ENCODE assay signal across 8 cellular contexts in genomic region chr11:45805305-45806071, GRCh38. TPM values are rescaled to one million over a fixed set of nuclear protein-coding genes. Genes with fewer than 3 reads are reported as not detected.
DNase-seq lines count a peak whose midpoint lies in the region; ATAC-seq, FAIRE-seq and TF ChIP-seq lines count a peak whose summit lies in the region.

No MANE protein-coding gene starts in this region.

- peak overlapping the region; percentile 98 for H3K4me2 ChIP-seq in keratinocyte (ENCODE audit: control insufficient read depth, extremely low read depth, insufficient read depth, low read depth, low read length)

- peak; percentile 76 for DNase-seq in NCI-H82 (lab: John Stamatoyannopoulos, UW)
- no peak for DNase-seq in NCI-H82 treated with DMSO at 0.1 percent for 48 hours (lab: John Stamatoyannopoulos, UW; ENCODE audit: unreplicated experiment)
- DNase-seq in HAP-1 (ENCODE audit: low spot score in 2 of 2): peak; percentile 26 to 60
- DNase-seq in NCI-H146 treated with DMSO at 0.1 percent for 48 hours (lab: John Stamatoyannopoulos, UW; ENCODE audit: unreplicated experiment): peak; percentile 58
- peak; percentile 49 to 57 (median 50) for DNase-seq in body of pancreas
- DNase-seq in keratinocyte (ENCODE audit: low read depth, low spot score): peak; percentile 9
- DNase-seq in spleen: peak; percentile 86
- no peak for DNase-seq in 8988T

- peak overlapping the region; percentile 86 to 95 (median 91) for H3K27ac ChIP-seq in body of pancreas
- H3K27ac ChIP-seq in keratinocyte (ENCODE audit: control insufficient read depth, insufficient read depth, low read length): peak overlapping the region; percentile 77
- H3K27ac ChIP-seq in spleen: peak overlapping the region; percentile 75 to 92 (median 88)

- peak overlapping the region; percentile 60 for H3K4me3 ChIP-seq in HAP-1
- H3K4me3 ChIP-seq in body of pancreas: peak overlapping the region; percentile 59
- peak overlapping the region; percentile 54 to 95 (median 91) for H3K4me3 ChIP-seq in keratinocyte (ENCODE audit: control insufficient read depth in 2 of 3, extremely low read depth in 1 of 3, insufficient read depth in 2 of 3, low read depth in 1 of 3, low read length in 3 of 3)
- H3K4me3 ChIP-seq in spleen: peak overlapping the region; percentile 68 to 90 (median 80)

- intact Hi-C loops in body of pancreas (cut with DNase I): no loop called here
- intact Hi-C loops in spleen (cut with DNase I; ENCODE audit: low total_unique reads): no loop called here

- peaks cover 27% of the 10 kb centered on the region for H3K79me2 ChIP-seq in keratinocyte (ENCODE audit: control insufficient read depth, insufficient read depth, low read length)

- TF ChIP-seq CTCF in body of pancreas (IDR thresholded peaks at IDR 0.05) (no peak), keratinocyte (optimal IDR thresholded peaks at IDR 0.05 in 1 of 3, IDR thresholded peaks at IDR 0.05 in 1 of 3, conservative IDR thresholded peaks at IDR 0.05 in 1 of 3; ENCODE audit: extremely low read depth in 1 of 3, insufficient read depth in 2 of 3, low read length in 3 of 3) (no peak), spleen (IDR thresholded peaks at IDR 0.05 in 8 of 11, conservative IDR thresholded peaks at IDR 0.05 in 3 of 11) (no peak)

- H4K20me1 ChIP-seq in keratinocyte (ENCODE audit: control insufficient read depth, extremely low read depth, insufficient read depth, low read length): peaks cover 4% of the 10 kb centered on the region

- peaks cover 2% of the 10 kb centered on the region for H3K9me1 ChIP-seq in keratinocyte (ENCODE audit: control insufficient read depth, extremely low read depth, insufficient read depth, low read length)

- peak overlapping the region; percentile 82 for H2AFZ ChIP-seq in keratinocyte (ENCODE audit: control insufficient read depth, low read length)

- H3K4me1 ChIP-seq in HAP-1 (peaks cover 9% of the 10 kb centered on the region), body of pancreas (peaks cover 40% of the 10 kb centered on the region), keratinocyte (ENCODE audit: control insufficient read depth, extremely low read depth, insufficient read depth, low read length) (peaks cover 24% of the 10 kb centered on the region), spleen (peaks cover 26 to 62% (median 54%) of the 10 kb centered on the region in 6 donors)

- H3K27me3 ChIP-seq in HAP-1 (ENCODE audit: low read depth): no peaks in the 10 kb centered on the region
- no peaks in the 10 kb centered on the region for H3K27me3 ChIP-seq in body of pancreas
- no peaks in the 10 kb centered on the region for H3K27me3 ChIP-seq in keratinocyte (ENCODE audit: control insufficient read depth, extremely low read depth, insufficient read depth, low read length)
- no peaks in the 10 kb centered on the region for H3K27me3 ChIP-seq in spleen (replicated peaks in 1 of 7)

- H3K9me3 ChIP-seq in HAP-1 (no peaks in the 10 kb centered on the region), body of pancreas (no peaks in the 10 kb centered on the region), keratinocyte (ENCODE audit: control insufficient read depth, low read depth, low read length) (no peaks in the 10 kb centered on the region), spleen (no peaks in the 10 kb centered on the region)

- dilution Hi-C loops in keratinocyte (cut with MboI; ENCODE audit: extremely low pct_ligation_motif_present, low sequenced_read_pairs): no loop called here

- in situ Hi-C loops in HAP-1 (cut with MboI; ENCODE audit: low sequenced_read_pairs): no loop called here

- FAIRE-seq in keratinocyte (lab: Jason Lieb, UNC): no peak

- 8 to 11% methylated on average over 22 to 27 of the region's 29 CpGs for WGBS in body of pancreas, 2 donors
- 22 to 35% (median 26%) methylated on average over 23 to 29 of the region's 29 CpGs for WGBS in spleen, 5 donors

- peak overlapping the region; percentile 89 for H3K9ac ChIP-seq in keratinocyte (ENCODE audit: control insufficient read depth, extremely low read depth, insufficient read depth, low read length)

- TF ChIP-seq POLR2A in body of pancreas (IDR thresholded peaks at IDR 0.05): no peak
- TF ChIP-seq POLR2A in spleen (IDR thresholded peaks at IDR 0.05): no peak

- peak; percentile 56 for ATAC-seq in body of pancreas

- H3K36me3 ChIP-seq in HAP-1 (replicated peaks) (peaks cover 6% of the 10 kb centered on the region), body of pancreas (replicated peaks in 1 of 2; ENCODE audit: insufficient read depth in 1 of 2, low read depth in 2 of 2) (no peaks in the 10 kb centered on the region), keratinocyte (ENCODE audit: control insufficient read depth in 2 of 2, extremely low read depth in 1 of 2, insufficient read depth in 2 of 2, low read length in 2 of 2) (peaks cover 8 to 13% of the 10 kb centered on the region in 2 experiments), spleen (peaks cover 0 to 34% (median 5%) of the 10 kb centered on the region in 6 donors)

RNA-seq across cellular contexts. Expression of gene SLC35C1, which starts 0.5 kb away (rescaled TPM):
- total RNA-seq in body of pancreas (10 to 100 TPM; 11.2 to 22.7 TPM), spleen (10 to 100 TPM in 5 of 7 donors, 1 to 10 TPM in 2; 9.3 to 14.2 (median 12.1) TPM)
- polyA plus RNA-seq in keratinocyte (4.9 to 8.4 TPM (median 6.2 TPM) in 3 replicates), spleen (1 to 10 TPM; 2.8 to 7.4 (median 4.1) TPM)
- polyA plus RNA-seq in keratinocyte (2011; ENCODE audit: low read depth): 2.2 TPM
- 6.2 and 12.6 TPM in 2 replicates for polyA plus RNA-seq in keratinocyte (2011; cell fraction: cytosol; rRNA removed)
- 11.4 and 15.7 TPM in 2 replicates for polyA plus RNA-seq in keratinocyte (2011; cell fraction: nucleus; rRNA removed)
- polyA plus RNA-seq in keratinocyte (2012; ENCODE audit: low replicate concordance): 7.6 and 18.7 TPM in 2 replicates
- polyA minus RNA-seq in keratinocyte: 5.3 to 23.3 TPM (median 9.3 TPM) in 3 replicates
- 26.9 TPM for polyA minus RNA-seq in keratinocyte (2011; cell fraction: cytosol; rRNA and poly(A)+ RNA removed)
- polyA minus RNA-seq in keratinocyte (2011; cell fraction: nucleus; rRNA and poly(A)+ RNA removed): 17.1 and 20.6 TPM in 2 replicates

RNA-seq across cellular contexts. Expression of gene CRY2, which starts 41.8 kb away (rescaled TPM):
- 10 to 100 TPM; 24.6 to 65.9 TPM for total RNA-seq in body of pancreas
- 7.2 to 8.9 TPM (median 7.9 TPM) in 3 replicates for polyA plus RNA-seq in keratinocyte
- polyA plus RNA-seq in keratinocyte (2011; ENCODE audit: low read depth): 9.4 TPM
- polyA plus RNA-seq in keratinocyte (2011; cell fraction: cytosol; rRNA removed): 3.9 and 4.9 TPM in 2 replicates
- 20.2 and 24.0 TPM in 2 replicates for polyA plus RNA-seq in keratinocyte (2011; cell fraction: nucleus; rRNA removed)
- 5.7 and 8.1 TPM in 2 replicates for polyA plus RNA-seq in keratinocyte (2012; ENCODE audit: low replicate concordance)
- 16.9 to 18.6 TPM (median 17.4 TPM) in 3 replicates for polyA minus RNA-seq in keratinocyte
- polyA minus RNA-seq in keratinocyte (2011; cell fraction: cytosol; rRNA and poly(A)+ RNA removed): 8.4 TPM
- polyA minus RNA-seq in keratinocyte (2011; cell fraction: nucleus; rRNA and poly(A)+ RNA removed): 9.6 and 16.1 TPM in 2 replicates
- total RNA-seq in spleen: 10 to 100 TPM; 27.1 to 39.2 (median 33.1) TPM
- 10 to 100 TPM in 1 of 3 donors, 1 to 10 TPM in 2; 5.6 to 10.9 (median 5.6) TPM for polyA plus RNA-seq in spleen

Comparison
In these comparisons a context has a peak if more than half of its experiments do, and no peak if none do; other contexts are left out.
1. DNase-seq: peak in NCI-H82 (single experiment), HAP-1 (2 of 2), NCI-H146 treated with DMSO at 0.1 percent for 48 hours (single experiment), body of pancreas (4 of 4), keratinocyte (single experiment) and spleen (single experiment); none in NCI-H82 treated with DMSO at 0.1 percent for 48 hours (single experiment) and 8988T (single experiment).
2. Peak in every context shown above with its lines, with median percentiles within 50 percentile points of each other: H3K4me3 ChIP-seq and H3K27ac ChIP-seq.